Comparison of ENCODE assay signal across 8 cellular contexts in genomic region chr17:76498886-76499667, GRCh38. TPM values are rescaled to one million over a fixed set of nuclear protein-coding genes. Genes with fewer than 3 reads are reported as not detected.
DNase-seq lines count a peak whose midpoint lies in the region; ATAC-seq, FAIRE-seq and TF ChIP-seq lines count a peak whose summit lies in the region.

No MANE protein-coding gene starts in this region.

- H3K27ac ChIP-seq in gastroesophageal sphincter, result peak overlapping the region in 3 of 4 donors; percentile 82 to 88 (median 82)

- no peak for TF ChIP-seq POLR2A in gastroesophageal sphincter (IDR thresholded peaks at IDR 0.05)

- peak overlapping the region; percentile 91 for H3K4me3 Mint-ChIP-seq in stimulated activated effector memory CD8-positive, alpha-beta T cell treated with anti-CD3 and anti-CD28 coated beads, Interleukin-12 subunit alpha, Interleukin-12 subunit beta, amount 100 ng/mL, for 72 hours

- H3K27me3 ChIP-seq in gastroesophageal sphincter, result no peaks in the 10 kb centered on the region

- peak overlapping the region in 1 of 2 donors; percentile 70 for H3K4me3 ChIP-seq in gastroesophageal sphincter

- 77% methylated on average over 6 of the region's 9 CpGs; no CpG with 5 or more reads in 1 of the 2 donors for WGBS in gastroesophageal sphincter (ENCODE audit: low coverage in 1 of 2), 2 donors

- peak overlapping the region; percentile 85 for H3K27ac Mint-ChIP-seq in stimulated activated effector memory CD8-positive, alpha-beta T cell treated with anti-CD3 and anti-CD28 coated beads, Interleukin-12 subunit alpha, Interleukin-12 subunit beta, amount 100 ng/mL, for 72 hours

- no peak for TF ChIP-seq EP300 in gastroesophageal sphincter (IDR thresholded peaks at IDR 0.05)

- no peaks in the 10 kb centered on the region for H3K9me3 Mint-ChIP-seq in stimulated activated effector memory CD8-positive, alpha-beta T cell treated with anti-CD3 and anti-CD28 coated beads, Interleukin-12 subunit alpha, Interleukin-12 subunit beta, amount 100 ng/mL, for 72 hours

- no peaks in the 10 kb centered on the region for H3K9me3 ChIP-seq in gastroesophageal sphincter

- H3K36me3 Mint-ChIP-seq in stimulated activated effector memory CD8-positive, alpha-beta T cell treated with anti-CD3 and anti-CD28 coated beads, Interleukin-12 subunit alpha, Interleukin-12 subunit beta, amount 100 ng/mL, for 72 hours, result peaks cover 31% of the 10 kb centered on the region

- DNase-seq in GM19239 (ENCODE audit: insufficient read length, low spot score), result peak; percentile 57
- DNase-seq in stimulated activated effector memory CD8-positive, alpha-beta T cell treated with anti-CD3 and anti-CD28 coated beads, Interleukin-12 subunit alpha, Interleukin-12 subunit beta, amount 100 ng/mL, for 72 hours (ENCODE audit: low spot score in 2 of 2), result no peak
- no peak for DNase-seq in islet precursor cell
- no peak for DNase-seq in HuH-7 (ENCODE audit: low spot score)
- no peak for DNase-seq in SW 1271 (lab: John Stamatoyannopoulos, UW)
- DNase-seq in OCI-M1 (lab: John Stamatoyannopoulos, UW), result no peak

- H3K4me1 Mint-ChIP-seq in stimulated activated effector memory CD8-positive, alpha-beta T cell treated with anti-CD3 and anti-CD28 coated beads, Interleukin-12 subunit alpha, Interleukin-12 subunit beta, amount 100 ng/mL, for 72 hours, result peaks cover 76% of the 10 kb centered on the region

- peaks cover 0 to 54% (median 31%) of the 10 kb centered on the region in 3 donors for H3K4me1 ChIP-seq in gastroesophageal sphincter

- H3K36me3 ChIP-seq in gastroesophageal sphincter, result no peaks in the 10 kb centered on the region

- FAIRE-seq in GM19239 (lab: Jason Lieb, UNC), result peak; percentile 93

- TF ChIP-seq CTCF in gastroesophageal sphincter (IDR thresholded peaks at IDR 0.05), result no peak

- ATAC-seq in SK-N-SH treated with all-trans-retinoic acid at 6 μM for 48 hours, result no peak
- no peak for ATAC-seq in gastroesophageal sphincter
- no peak for ATAC-seq in stimulated activated effector memory CD8-positive, alpha-beta T cell treated with anti-CD3 and anti-CD28 coated beads, Interleukin-12 subunit alpha, Interleukin-12 subunit beta, amount 100 ng/mL, for 72 hours

TF ChIP-seq in SK-N-SH treated with all-trans-retinoic acid at 6 μM for 48 hours, 23 proteins besides CTCF, POLR2A, EP300 and RAD21:
- TF ChIP-seq ESRRG (CRISPR knock-in tag; IDR thresholded peaks at IDR 0.05) (no peak), PATZ1 (CRISPR knock-in tag; IDR thresholded peaks at IDR 0.05; ENCODE audit: borderline replicate concordance) (peak; percentile 42; the same call in 1 of the 2 replicates), CSDC2 (CRISPR knock-in tag; IDR thresholded peaks at IDR 0.05) (no peak)

RNA-seq across cellular contexts. Expression of gene RHBDF2, which starts 2.1 kb away (rescaled TPM):
- 10 to 100 TPM in 1 of 4 donors, 1 to 10 TPM in 3; 7.3 to 20.5 (median 8.5) TPM for total RNA-seq in gastroesophageal sphincter

RNA-seq across cellular contexts. Expression of gene AANAT, which starts 31.7 kb away (rescaled TPM):
- total RNA-seq in gastroesophageal sphincter, result not detected

RNA-seq across cellular contexts. Expression of gene CYGB, which starts 38.4 kb away (rescaled TPM):
- 10 to 100 TPM; 12.6 to 23.2 (median 18.8) TPM for total RNA-seq in gastroesophageal sphincter

RNA-seq across cellular contexts. Expression of gene PRCD, which starts 40.8 kb away (rescaled TPM):
- 10 to 100 TPM in 1 of 4 donors, 1 to 10 TPM in 2, under 1 TPM in 1; 0.57 to 11.2 (median 2.3) TPM for total RNA-seq in gastroesophageal sphincter

RNA-seq across cellular contexts. Expression of gene UBE2O, which starts 46.1 kb away (rescaled TPM):
- 10 to 100 TPM; 13.0 to 19.8 (median 15.2) TPM for total RNA-seq in gastroesophageal sphincter
